ENCODE assay signal across 33 cellular contexts in genomic region chr12:117733292-117733805, GRCh38.
"Had no signal": no experiment of that assay in that cellular context is flagged by ENCODE, and none has a peak within 500 bp of the region (broad histone marks: within the 10 kb centered on the region; RNA-seq: fewer than 3 reads in every experiment).

No MANE protein-coding gene starts in this region.

- H3K9me3 ChIP-seq: adrenal gland, body of pancreas, gastrocnemius medialis, lower lobe of right lung, pancreas, prostate gland, sigmoid colon, thoracic aorta, vagina had no signal

- H3K27ac Mint-ChIP-seq: activated naive CD8-positive, alpha-beta T cell treated with anti-CD3 and anti-CD28 coated beads for 36 hours; activated T-cell treated with anti-CD3 and anti-CD28 coated beads, Interleukin-2, amount 50 U/mL, for 72 hours; effector memory CD8-positive, alpha-beta T cell; nephron; stimulated activated effector memory CD8-positive, alpha-beta T cell treated with anti-CD3 and anti-CD28 coated beads, Interleukin-12 subunit alpha, Interleukin-12 subunit beta, amount 100 ng/mL, for 72 hours; stimulated activated naive CD8-positive, alpha-beta T cell treated with anti-CD3 and anti-CD28 coated beads, Interleukin-15, Interleukin-2, amounts not matched to agents 100 ng/mL and 50 ng/mL, for 24 hours had no signal

- ATAC-seq: activated T-cell treated with anti-CD3 and anti-CD28 coated beads, Interleukin-2, amount 50 U/mL, for 72 hours; body of pancreas; effector memory CD8-positive, alpha-beta T cell; gastrocnemius medialis; left lung; lower lobe of right lung; pancreas; stimulated activated effector memory CD8-positive, alpha-beta T cell treated with anti-CD3 and anti-CD28 coated beads, Interleukin-12 subunit alpha, Interleukin-12 subunit beta, amount 100 ng/mL, for 72 hours had no signal

- H3K4me1 ChIP-seq: adrenal gland, body of pancreas, gastrocnemius medialis, left lung, lower lobe of right lung, pancreas, prostate gland, sigmoid colon, vagina had no signal

- H3K9me3 Mint-ChIP-seq: activated T-cell treated with anti-CD3 and anti-CD28 coated beads, Interleukin-2, amount 50 U/mL, for 72 hours; effector memory CD8-positive, alpha-beta T cell; stimulated activated naive CD8-positive, alpha-beta T cell treated with anti-CD3 and anti-CD28 coated beads, Interleukin-15, Interleukin-2, amounts not matched to agents 100 ng/mL and 50 ng/mL, for 24 hours had no signal

- FAIRE-seq: islet of Langerhans, pancreas, small intestine, TTC549 had no signal

- H3K36me3 ChIP-seq: adrenal gland, gastrocnemius medialis, left lung, lower lobe of right lung, pancreas, prostate gland, sigmoid colon, thoracic aorta, vagina had no signal

- H3K27ac ChIP-seq: adrenal gland, body of pancreas, gastrocnemius medialis, left lung, lower lobe of right lung, pancreas, prostate gland, sigmoid colon, thoracic aorta, vagina, VCaP had no signal

- DNase-seq: activated CD4-positive, alpha-beta T cell treated with anti-CD3 and anti-CD28 coated beads for 4 hours; activated CD4-positive, alpha-beta T cell treated with anti-CD3 and anti-CD28 coated beads, Interleukin-2, amount 50 U/mL, for 4 hours; activated effector memory CD4-positive, alpha-beta T cell treated with Interleukin-2 at 50 U/mL for 16 hours; activated naive CD4-positive, alpha-beta T cell treated with Interleukin-2 at 50 U/mL for 16 hours; activated naive CD8-positive, alpha-beta T cell treated with anti-CD3 and anti-CD28 coated beads for 36 hours; activated T-cell treated with anti-CD3 and anti-CD28 coated beads for 4 hours; activated T-cell treated with anti-CD3 and anti-CD28 coated beads, Interleukin-2, amount 50 U/mL, for 72 hours; adrenal gland; aorta; body of pancreas; cortex of kidney; effector memory CD8-positive, alpha-beta T cell; erythroblast; gastrocnemius medialis; glutamatergic neuron; left lung; lower lobe of right lung; pancreas; retina; sigmoid colon; small intestine; stimulated activated CD4-positive, alpha-beta T cell treated with anti-CD3 and anti-CD28 coated beads, Interleukin-4, amount 100 ng/mL, for 24 hours; T-helper 9 cell; trophoblast cell had no signal

- H3K4me1 Mint-ChIP-seq: activated naive CD8-positive, alpha-beta T cell treated with anti-CD3 and anti-CD28 coated beads for 36 hours; nephron; stimulated activated effector memory CD8-positive, alpha-beta T cell treated with anti-CD3 and anti-CD28 coated beads, Interleukin-12 subunit alpha, Interleukin-12 subunit beta, amount 100 ng/mL, for 72 hours had no signal

- H3K27me3 Mint-ChIP-seq: activated naive CD8-positive, alpha-beta T cell treated with anti-CD3 and anti-CD28 coated beads for 36 hours; effector memory CD8-positive, alpha-beta T cell; stimulated activated naive CD8-positive, alpha-beta T cell treated with anti-CD3 and anti-CD28 coated beads, Interleukin-15, Interleukin-2, amounts not matched to agents 100 ng/mL and 50 ng/mL, for 24 hours had no signal

- H3K4me3 ChIP-seq: adrenal gland, body of pancreas, gastrocnemius medialis, left lung, lower lobe of right lung, pancreas, prostate gland, sigmoid colon, thoracic aorta, vagina had no signal

- H3K36me3 Mint-ChIP-seq: activated naive CD8-positive, alpha-beta T cell treated with anti-CD3 and anti-CD28 coated beads for 36 hours; stimulated activated effector memory CD8-positive, alpha-beta T cell treated with anti-CD3 and anti-CD28 coated beads, Interleukin-12 subunit alpha, Interleukin-12 subunit beta, amount 100 ng/mL, for 72 hours had no signal

- H3K4me3 Mint-ChIP-seq: activated naive CD8-positive, alpha-beta T cell treated with anti-CD3 and anti-CD28 coated beads for 36 hours; activated T-cell treated with anti-CD3 and anti-CD28 coated beads, Interleukin-2, amount 50 U/mL, for 72 hours; effector memory CD8-positive, alpha-beta T cell; nephron; stimulated activated effector memory CD8-positive, alpha-beta T cell treated with anti-CD3 and anti-CD28 coated beads, Interleukin-12 subunit alpha, Interleukin-12 subunit beta, amount 100 ng/mL, for 72 hours; stimulated activated naive CD8-positive, alpha-beta T cell treated with anti-CD3 and anti-CD28 coated beads, Interleukin-15, Interleukin-2, amounts not matched to agents 100 ng/mL and 50 ng/mL, for 24 hours had no signal

- H3K27me3 ChIP-seq: adrenal gland, body of pancreas, gastrocnemius medialis, left lung, pancreas, sigmoid colon, vagina had no signal
